30 cellular contexts compared by ENCODE assay signal in the genomic region with DNA sequence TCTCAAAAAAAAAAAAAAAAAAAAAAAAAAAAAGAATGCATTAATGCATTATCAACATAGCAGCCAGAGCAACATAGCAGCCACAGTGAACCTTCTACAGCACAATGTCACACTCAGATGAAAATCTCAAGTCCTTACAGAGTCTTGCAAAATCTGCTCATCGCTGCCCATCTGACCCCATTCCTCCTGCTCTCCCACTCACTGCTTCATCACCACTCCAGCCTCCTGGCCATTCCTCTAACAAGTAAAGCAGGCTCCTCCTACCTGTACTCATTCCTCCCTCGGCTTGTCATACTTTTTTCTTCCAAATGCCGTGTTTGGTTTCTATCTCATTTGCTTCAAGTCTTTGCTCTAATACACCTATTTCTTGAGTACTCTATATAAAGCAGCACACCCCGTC. TPM values are rescaled to one million over a fixed set of nuclear protein-coding genes. Genes with fewer than 3 reads are reported as not detected.
DNase-seq lines count a peak whose midpoint lies in the region; ATAC-seq and TF ChIP-seq lines count a peak whose summit lies in the region.
"Had no signal": no experiment of that assay in that cellular context is flagged by ENCODE, and none has a peak within 500 bp of the region (broad histone marks: within the 10 kb centered on the region; RNA-seq: fewer than 3 reads in every experiment).

No MANE protein-coding gene starts in this region.

- H3K27ac Mint-ChIP-seq in WTC11: no peak overlapping the region
- H3K27ac Mint-ChIP-seq: CD4-positive, CD25-positive, alpha-beta regulatory T cell; HFFc6 had no signal

- no peak overlapping the region for H3K27ac ChIP-seq in GM23248
- H3K27ac ChIP-seq: BLaER1 had no signal

- H3K4me1 Mint-ChIP-seq in WTC11: no peaks in the 10 kb centered on the region
- H3K4me1 Mint-ChIP-seq: CD4-positive, CD25-positive, alpha-beta regulatory T cell had no signal

- H3K9ac ChIP-seq in GM23248: no peak overlapping the region
- H3K9ac ChIP-seq: BLaER1 had no signal

- H3K4me3 ChIP-seq in GM23248 (no peak overlapping the region), fibroblast of villous mesenchyme (ENCODE audit: low read depth, low read length) (no peak overlapping the region)
- H3K4me3 ChIP-seq: BLaER1, HAP-1, K562 had no signal

- no peaks in the 10 kb centered on the region for H3K79me2 ChIP-seq in GM23248 (ENCODE audit: insufficient read depth)

- H3K4me3 Mint-ChIP-seq in WTC11: no peak overlapping the region
- H3K4me3 Mint-ChIP-seq: CD4-positive, CD25-positive, alpha-beta regulatory T cell; HFFc6 had no signal

- H3K9me3 Mint-ChIP-seq in WTC11: no peaks in the 10 kb centered on the region
- H3K9me3 Mint-ChIP-seq: HFFc6 had no signal

- DNase-seq in GM23248: peak; percentile 57
- no peak for DNase-seq in WTC11 (ENCODE audit: low spot score)
- peak; percentile 23 for DNase-seq in fibroblast of villous mesenchyme (ENCODE audit: low read depth)
- DNase-seq in renal cortical epithelial cell (ENCODE audit: low read depth): peak; percentile 21
- no peak for DNase-seq in stimulated activated naive CD8-positive, alpha-beta T cell treated with anti-CD3 and anti-CD28 coated beads, Interleukin-15, Interleukin-2, amounts not matched to agents 100 U/mL and 50 U/mL, for 24 hours
- DNase-seq: CD4-positive, CD25-positive, alpha-beta regulatory T cell; DMS153; DND-41; GOT3; HFFc6; Kasumi-1; MV-4-11; NCI-H1105; NCI-H1436 treated with DMSO at 0.1 percent for 48 hours; NCI-H1930; NCI-H2107; NCI-H446 treated with DMSO at 0.1 percent for 48 hours; NCI-H526; NCI-H82; NK-92 treated with Interleukin-12 subunit alpha and Interleukin-12 subunit beta, amount 100 ng/mL, for 24 hours; RPMI8226; SHP77 had no signal

- peaks cover 2% of the 10 kb centered on the region; the same call in 1 of the 2 replicates for H3K27me3 Mint-ChIP-seq in WTC11 (ENCODE audit: low read depth)
- H3K27me3 Mint-ChIP-seq: CD4-positive, CD25-positive, alpha-beta regulatory T cell had no signal

- TF ChIP-seq CTCF in WTC11 (IDR thresholded peaks at IDR 0.05) (no peak), fibroblast of villous mesenchyme (IDR thresholded peaks at IDR 0.05; ENCODE audit: insufficient read depth, low read depth, low read length) (no peak)

- ATAC-seq in WTC11 (peak; percentile 43), GM21529 (IDR thresholded peaks at IDR 0.05; ENCODE audit: unreplicated experiment) (no peak), GM21717 (IDR thresholded peaks at IDR 0.05; ENCODE audit: unreplicated experiment) (no peak)
- no peak for ATAC-seq in stimulated activated naive CD8-positive, alpha-beta T cell treated with anti-CD3 and anti-CD28 coated beads, Interleukin-15, Interleukin-2, amounts not matched to agents 100 U/mL and 50 U/mL, for 24 hours
- ATAC-seq: K562 had no signal

- POLR2A ChIA-PET in WTC11 (lab: Charles Lee): no interaction called here

- no peaks in the 10 kb centered on the region for H3F3A ChIP-seq in GM23248 (ENCODE audit: insufficient read depth)

- no peaks in the 10 kb centered on the region for H3K9me3 ChIP-seq in GM23248 (ENCODE audit: low read depth)
- H3K9me3 ChIP-seq: BLaER1, HAP-1 had no signal

- H4K20me1 ChIP-seq in GM23248 (ENCODE audit: insufficient read depth): no peaks in the 10 kb centered on the region
- H4K20me1 ChIP-seq: BLaER1 had no signal

- no peak overlapping the region for H3K4me2 ChIP-seq in GM23248 (ENCODE audit: unreplicated experiment)
- H3K4me2 ChIP-seq: BLaER1 had no signal

- H3K27me3 ChIP-seq in GM23248 (replicated peaks; ENCODE audit: insufficient read depth): no peaks in the 10 kb centered on the region
- H3K27me3 ChIP-seq: BLaER1 had no signal

- H2AFZ ChIP-seq in GM23248: no peak overlapping the region

- H3K9me2 ChIP-seq in GM23248 (ENCODE audit: insufficient read depth): no peaks in the 10 kb centered on the region

- no peaks in the 10 kb centered on the region for H3K4me1 ChIP-seq in GM23248 (ENCODE audit: insufficient read depth)
- H3K4me1 ChIP-seq: BLaER1, HAP-1 had no signal

- in situ Hi-C loops in GM23248 (cut with MboI): no loop called here

- no peaks in the 10 kb centered on the region for H3K36me3 ChIP-seq in GM23248 (ENCODE audit: low read depth)
- H3K36me3 ChIP-seq: BLaER1, HAP-1 had no signal

- H3K36me3 Mint-ChIP-seq in WTC11: no peaks in the 10 kb centered on the region
- H3K36me3 Mint-ChIP-seq: CD4-positive, CD25-positive, alpha-beta regulatory T cell had no signal

- CTCF ChIA-PET in WTC11 (lab: Charles Lee): no interaction called here

- WGBS in GM23248 (ENCODE audit: low coverage in 1 of 2, low lambda C conversion rate in 2 of 2, missing lambda C conversion rate in 2 of 2), 2 experiments: 56 to 61% methylated on average over 4 of the region's 4 CpGs

TF ChIP-seq in WTC11, 78 proteins besides CTCF, POLR2A, EP300 and RAD21:
- TF ChIP-seq, protein P1, sequence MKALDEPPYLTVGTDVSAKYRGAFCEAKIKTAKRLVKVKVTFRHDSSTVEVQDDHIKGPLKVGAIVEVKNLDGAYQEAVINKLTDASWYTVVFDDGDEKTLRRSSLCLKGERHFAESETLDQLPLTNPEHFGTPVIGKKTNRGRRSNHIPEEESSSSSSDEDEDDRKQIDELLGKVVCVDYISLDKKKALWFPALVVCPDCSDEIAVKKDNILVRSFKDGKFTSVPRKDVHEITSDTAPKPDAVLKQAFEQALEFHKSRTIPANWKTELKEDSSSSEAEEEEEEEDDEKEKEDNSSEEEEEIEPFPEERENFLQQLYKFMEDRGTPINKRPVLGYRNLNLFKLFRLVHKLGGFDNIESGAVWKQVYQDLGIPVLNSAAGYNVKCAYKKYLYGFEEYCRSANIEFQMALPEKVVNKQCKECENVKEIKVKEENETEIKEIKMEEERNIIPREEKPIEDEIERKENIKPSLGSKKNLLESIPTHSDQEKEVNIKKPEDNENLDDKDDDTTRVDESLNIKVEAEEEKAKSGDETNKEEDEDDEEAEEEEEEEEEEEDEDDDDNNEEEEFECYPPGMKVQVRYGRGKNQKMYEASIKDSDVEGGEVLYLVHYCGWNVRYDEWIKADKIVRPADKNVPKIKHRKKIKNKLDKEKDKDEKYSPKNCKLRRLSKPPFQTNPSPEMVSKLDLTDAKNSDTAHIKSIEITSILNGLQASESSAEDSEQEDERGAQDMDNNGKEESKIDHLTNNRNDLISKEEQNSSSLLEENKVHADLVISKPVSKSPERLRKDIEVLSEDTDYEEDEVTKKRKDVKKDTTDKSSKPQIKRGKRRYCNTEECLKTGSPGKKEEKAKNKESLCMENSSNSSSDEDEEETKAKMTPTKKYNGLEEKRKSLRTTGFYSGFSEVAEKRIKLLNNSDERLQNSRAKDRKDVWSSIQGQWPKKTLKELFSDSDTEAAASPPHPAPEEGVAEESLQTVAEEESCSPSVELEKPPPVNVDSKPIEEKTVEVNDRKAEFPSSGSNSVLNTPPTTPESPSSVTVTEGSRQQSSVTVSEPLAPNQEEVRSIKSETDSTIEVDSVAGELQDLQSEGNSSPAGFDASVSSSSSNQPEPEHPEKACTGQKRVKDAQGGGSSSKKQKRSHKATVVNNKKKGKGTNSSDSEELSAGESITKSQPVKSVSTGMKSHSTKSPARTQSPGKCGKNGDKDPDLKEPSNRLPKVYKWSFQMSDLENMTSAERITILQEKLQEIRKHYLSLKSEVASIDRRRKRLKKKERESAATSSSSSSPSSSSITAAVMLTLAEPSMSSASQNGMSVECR (CRISPR knock-in tag; IDR thresholded peaks at IDR 0.05; ENCODE audit: borderline replicate concordance): no peak
- no peak for TF ChIP-seq EMX1 (CRISPR knock-in tag; IDR thresholded peaks at IDR 0.05)
- TF ChIP-seq, protein P2, sequence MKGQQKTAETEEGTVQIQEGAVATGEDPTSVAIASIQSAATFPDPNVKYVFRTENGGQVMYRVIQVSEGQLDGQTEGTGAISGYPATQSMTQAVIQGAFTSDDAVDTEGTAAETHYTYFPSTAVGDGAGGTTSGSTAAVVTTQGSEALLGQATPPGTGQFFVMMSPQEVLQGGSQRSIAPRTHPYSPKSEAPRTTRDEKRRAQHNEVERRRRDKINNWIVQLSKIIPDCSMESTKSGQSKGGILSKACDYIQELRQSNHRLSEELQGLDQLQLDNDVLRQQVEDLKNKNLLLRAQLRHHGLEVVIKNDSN (CRISPR knock-in tag; IDR thresholded peaks at IDR 0.05): no peak

RNA-seq across cellular contexts. Expression of a gene that starts 29.5 kb away (rescaled TPM):
- not detected in 2 replicates for total RNA-seq in GM23248 (2014; rRNA removed; shearing (Covaris generic))
- polyA plus RNA-seq in GM23248 (2016; fragmentation: Nextera tagmentation; extraction: Ambion mirVana): 0.06 TPM in 1 of 2 replicates, not detected in the other
- total RNA-seq in WTC11 (2021) (0.24 to 0.41 TPM (median 0.34 TPM) in 3 replicates), fibroblast of villous mesenchyme (not detected in 2 replicates), renal cortical epithelial cell (not detected in 2 replicates)
- total RNA-seq: A172; CD4-positive, CD25-positive, alpha-beta regulatory T cell; HFFc6; K562; SK-MEL-5 had no signal
- polyA plus RNA-seq: AG04450; CD4-positive, CD25-positive, alpha-beta regulatory T cell; K562 had no signal

RNA-seq across cellular contexts. Expression of a gene that starts 35.8 kb away (rescaled TPM):
- total RNA-seq in GM23248 (2014; rRNA removed; shearing (Covaris generic)): not detected in 2 replicates
- not detected in 2 replicates for polyA plus RNA-seq in GM23248 (2016; fragmentation: Nextera tagmentation; extraction: Ambion mirVana)
- total RNA-seq in WTC11 (2021): 3.4 to 5.0 TPM (median 4.7 TPM) in 3 replicates
- total RNA-seq in fibroblast of villous mesenchyme: not detected in 2 replicates
- under 0.01 and 0.05 TPM in 2 replicates for total RNA-seq in renal cortical epithelial cell
- total RNA-seq: A172; CD4-positive, CD25-positive, alpha-beta regulatory T cell; HFFc6; SK-MEL-5 had no signal
- polyA plus RNA-seq: CD4-positive, CD25-positive, alpha-beta regulatory T cell had no signal

Comparison
In these comparisons a context has a peak if more than half of its experiments do, and no peak if none do; other contexts are left out.
1. DNase-seq: peak in GM23248 (single experiment), fibroblast of villous mesenchyme (single experiment) and renal cortical epithelial cell (single experiment); none in WTC11 (single experiment) and stimulated activated naive CD8-positive, alpha-beta T cell treated with anti-CD3 and anti-CD28 coated beads, Interleukin-15, Interleukin-2, amounts not matched to agents 100 U/mL and 50 U/mL, for 24 hours (single experiment).